Comparison of ENCODE assay signal across 17 cellular contexts in genomic region chr5:138963763-138964371, GRCh38.
DNase-seq lines count a peak whose midpoint lies in the region; ATAC-seq and TF ChIP-seq lines count a peak whose summit lies in the region.
"Had no signal": no experiment of that assay in that cellular context is flagged by ENCODE, and none has a peak within 500 bp of the region (broad histone marks: within the 10 kb centered on the region; RNA-seq: fewer than 3 reads in every experiment).

No MANE protein-coding gene starts in this region.

- no peak for TF ChIP-seq POLR2A in uterus (IDR thresholded peaks at IDR 0.05)
- no peak for TF ChIP-seq POLR2A in stomach (IDR thresholded peaks at IDR 0.05)

- TF ChIP-seq EP300 in stomach (IDR thresholded peaks at IDR 0.05), result no peak

- H3K27me3 ChIP-seq in trophoblast cell (ENCODE audit: insufficient read depth, low read length) (no peaks in the 10 kb centered on the region), uterus (no peaks in the 10 kb centered on the region), stomach (no peaks in the 10 kb centered on the region)

- intact Hi-C loops in uterus (cut with DNase I; ENCODE audit: low total_unique reads), result no loop called here
- intact Hi-C loops in activated CD4-positive, alpha-beta T cell treated with anti-CD3 and anti-CD28 coated beads for 36 hours (cut with DNase I, micrococcal nuclease), result no loop called here
- intact Hi-C loops in stomach (cut with DNase I; ENCODE audit: low total_unique reads), result no loop called here

- no peak overlapping the region for H3K23ac ChIP-seq in trophoblast cell (ENCODE audit: low read length)

- H3K4me1 ChIP-seq in trophoblast cell (ENCODE audit: control insufficient read depth in 1 of 2, insufficient read depth in 2 of 2, low read length in 2 of 2) (peaks cover 12 to 19% of the 10 kb centered on the region in 2 experiments), uterus (no peaks in the 10 kb centered on the region), stomach (peaks cover 0 to 34% (median 8%) of the 10 kb centered on the region in 4 donors)

- peak overlapping the region; percentile 73 for H4K8ac ChIP-seq in trophoblast cell (ENCODE audit: low read depth, low read length)

- H4K12ac ChIP-seq in trophoblast cell (ENCODE audit: low read depth, low read length), result peak overlapping the region; percentile 17

- H3K9me3 Mint-ChIP-seq in WTC11, result no peaks in the 10 kb centered on the region
- H3K9me3 Mint-ChIP-seq in activated CD4-positive, alpha-beta T cell treated with anti-CD3 and anti-CD28 coated beads for 36 hours (ENCODE audit: low read depth), result no peaks in the 10 kb centered on the region
- H3K9me3 Mint-ChIP-seq: central memory CD8-positive, alpha-beta T cell; stimulated activated memory B cell treated with anti-CD40 and anti-IgM and Interleukin-4, amounts not matched to agents 10 μg/mL and 1 μg/mL and 100 μg/mL, for 72 hours had no signal

- H3K79me1 ChIP-seq in trophoblast cell (ENCODE audit: low read length), result peaks cover 13% of the 10 kb centered on the region

- no peaks in the 10 kb centered on the region for H3K36me3 Mint-ChIP-seq in WTC11
- no peaks in the 10 kb centered on the region for H3K36me3 Mint-ChIP-seq in activated CD4-positive, alpha-beta T cell treated with anti-CD3 and anti-CD28 coated beads for 36 hours (ENCODE audit: low read depth)
- H3K36me3 Mint-ChIP-seq: activated naive CD8-positive, alpha-beta T cell had no signal

- POLR2A ChIA-PET in WTC11 (lab: Charles Lee), result interaction anchor here (1.0 kb wide), 1 partner anchor 378 kb away, joined by 3 read pairs; no protein-coding TSS in a partner anchor
- POLR2A ChIA-PET in activated CD4-positive, alpha-beta T cell treated with anti-CD3 and anti-CD28 coated beads for 36 hours (lab: Charles Lee), result no interaction called here

- no peak overlapping the region for H3K4ac ChIP-seq in trophoblast cell (ENCODE audit: low read depth, low read length)

- no peak overlapping the region; the same call in 1 of the 2 replicates for H3K27ac Mint-ChIP-seq in WTC11
- no peak overlapping the region for H3K27ac Mint-ChIP-seq in activated CD4-positive, alpha-beta T cell treated with anti-CD3 and anti-CD28 coated beads for 36 hours
- H3K27ac Mint-ChIP-seq: activated naive CD8-positive, alpha-beta T cell; stimulated activated memory B cell treated with anti-CD40 and anti-IgM and Interleukin-4, amounts not matched to agents 10 μg/mL and 1 μg/mL and 100 μg/mL, for 72 hours had no signal

- H3K27ac ChIP-seq in trophoblast cell (ENCODE audit: low read depth, low read length) (peak overlapping the region; percentile 68), uterus (no peak overlapping the region), stomach (no peak overlapping the region)

- H3K4me1 Mint-ChIP-seq in WTC11, result peaks cover 39% of the 10 kb centered on the region
- no peaks in the 10 kb centered on the region for H3K4me1 Mint-ChIP-seq in activated CD4-positive, alpha-beta T cell treated with anti-CD3 and anti-CD28 coated beads for 36 hours
- H3K4me1 Mint-ChIP-seq: central memory CD8-positive, alpha-beta T cell had no signal

- H3K14ac ChIP-seq in trophoblast cell (ENCODE audit: low read length), result no peak overlapping the region

- H2BK12ac ChIP-seq in trophoblast cell (ENCODE audit: low read length), result peak overlapping the region; percentile 73

- TF ChIP-seq CTCF in WTC11 (IDR thresholded peaks at IDR 0.05) (no peak), uterus (IDR thresholded peaks at IDR 0.05) (no peak), stomach (IDR thresholded peaks at IDR 0.05) (no peak)

- no peak overlapping the region for H3K4me3 Mint-ChIP-seq in WTC11
- H3K4me3 Mint-ChIP-seq in activated CD4-positive, alpha-beta T cell treated with anti-CD3 and anti-CD28 coated beads for 36 hours, result no peak overlapping the region
- H3K4me3 Mint-ChIP-seq: activated naive CD8-positive, alpha-beta T cell; central memory CD8-positive, alpha-beta T cell; stimulated activated memory B cell treated with anti-CD40 and anti-IgM and Interleukin-4, amounts not matched to agents 10 μg/mL and 1 μg/mL and 100 μg/mL, for 72 hours had no signal

- no peaks in the 10 kb centered on the region for H3K27me3 Mint-ChIP-seq in WTC11 (ENCODE audit: low read depth)
- H3K27me3 Mint-ChIP-seq in activated CD4-positive, alpha-beta T cell treated with anti-CD3 and anti-CD28 coated beads for 36 hours, result no peaks in the 10 kb centered on the region
- H3K27me3 Mint-ChIP-seq: activated naive CD8-positive, alpha-beta T cell; central memory CD8-positive, alpha-beta T cell; stimulated activated memory B cell treated with anti-CD40 and anti-IgM and Interleukin-4, amounts not matched to agents 10 μg/mL and 1 μg/mL and 100 μg/mL, for 72 hours had no signal

- H3K4me2 ChIP-seq in trophoblast cell (ENCODE audit: low read length), result peak overlapping the region; percentile 8

- H3K18ac ChIP-seq in trophoblast cell (ENCODE audit: low read length), result peak overlapping the region; percentile 38

- H3K4me3 ChIP-seq in trophoblast cell (ENCODE audit: low read depth, low read length) (no peak overlapping the region), uterus (no peak overlapping the region), stomach (no peak overlapping the region)

- CTCF ChIA-PET in WTC11 (lab: Charles Lee), result interaction anchor here (0.5 to 2.8 kb wide), 6 partner anchors 9 to 384 kb away, joined by 3 to 13 read pairs (median 4); no protein-coding TSS in a partner anchor
- CTCF ChIA-PET in activated CD4-positive, alpha-beta T cell treated with anti-CD3 and anti-CD28 coated beads for 36 hours (lab: Charles Lee), result interaction anchor here (0.6 kb wide), 2 partner anchors 36 to 94 kb away, joined by 3 read pairs; no protein-coding TSS in a partner anchor

- H3K9me3 ChIP-seq in trophoblast cell (ENCODE audit: insufficient read depth, low read depth, low read length) (no peaks in the 10 kb centered on the region), uterus (no peaks in the 10 kb centered on the region), stomach (no peaks in the 10 kb centered on the region)

- no peak overlapping the region for H2AK5ac ChIP-seq in trophoblast cell (ENCODE audit: low read length)

- H2BK120ac ChIP-seq in trophoblast cell (ENCODE audit: insufficient read depth, low read length, poor library complexity), result peak overlapping the region; percentile 60

- peak overlapping the region; percentile 52 for H2BK5ac ChIP-seq in trophoblast cell (ENCODE audit: low read depth, low read length, poor library complexity)

- DNase-seq in ELR (ENCODE audit: low read depth) (peak; percentile 45), WTC11 (ENCODE audit: low spot score) (no peak), islet precursor cell (peak; percentile 92), trophoblast cell (peak; percentile 71 to 81), uterus (no peak), T-helper 2 cell (no peak), stomach (no peak)
- DNase-seq in activated CD4-positive, alpha-beta T cell treated with anti-CD3 and anti-CD28 coated beads for 36 hours, result no peak
- DNase-seq: activated T-cell treated with anti-CD3 and anti-CD28 coated beads for 4 hours, Calu3, KG1, midbrain, NCI-H1436, Right ventricle myocardium superior had no signal

- no peaks in the 10 kb centered on the region for H3K79me2 ChIP-seq in trophoblast cell (ENCODE audit: control insufficient read depth, insufficient read depth, low read length, poor library complexity)

- H3K9ac ChIP-seq in trophoblast cell (ENCODE audit: low read length), result no peak overlapping the region

- peak; percentile 14; the same call in 1 of the 2 replicates for ATAC-seq in WTC11
- ATAC-seq in activated CD4-positive, alpha-beta T cell treated with anti-CD3 and anti-CD28 coated beads for 36 hours, result no peak
- ATAC-seq: stimulated activated memory B cell treated with anti-CD40 and anti-IgM and Interleukin-4, amounts not matched to agents 10 μg/mL and 1 μg/mL and 100 μg/mL, for 72 hours had no signal

- peak overlapping the region; percentile 48 for H4K91ac ChIP-seq in trophoblast cell (ENCODE audit: low read depth, low read length)

- WGBS in trophoblast cell (ENCODE audit: extremely low coverage, insufficient coverage, insufficient read length), result no CpG with 5 or more reads among the region's 13 CpGs
- WGBS in stomach, 5 donors, result 78 to 88% (median 85%) methylated on average over 13 of the region's 13 CpGs

- peak overlapping the region; percentile 47 for H2AFZ ChIP-seq in trophoblast cell (ENCODE audit: insufficient read depth, low read length, poor library complexity)

- no peaks in the 10 kb centered on the region for H3K36me3 ChIP-seq in trophoblast cell (ENCODE audit: control insufficient read depth in 1 of 2, insufficient read depth in 2 of 2, low read length in 2 of 2)
- H3K36me3 ChIP-seq in uterus, result no peaks in the 10 kb centered on the region
- no peaks in the 10 kb centered on the region for H3K36me3 ChIP-seq in stomach

TF ChIP-seq in WTC11, 78 proteins besides CTCF, POLR2A, EP300 and RAD21 (continues in another document):
- TF ChIP-seq ZNF232 (CRISPR knock-in tag; IDR thresholded peaks at IDR 0.05) (no peak), ETV6 (CRISPR knock-in tag; IDR thresholded peaks at IDR 0.05) (no peak), GABPB1 (CRISPR knock-in tag; IDR thresholded peaks at IDR 0.05) (no peak), GTF2I (CRISPR knock-in tag; conservative IDR thresholded peaks at IDR 0.05) (no peak), USF1 (CRISPR knock-in tag; IDR thresholded peaks at IDR 0.05) (no peak), FOXP1 (CRISPR knock-in tag; IDR thresholded peaks at IDR 0.05; ENCODE audit: borderline replicate concordance) (no peak)

Comparison
In these comparisons a context has a peak if more than half of its experiments do, and no peak if none do; other contexts are left out.
1. DNase-seq: peak in ELR (single experiment), islet precursor cell (single experiment) and trophoblast cell (2 of 2); none in WTC11 (single experiment), uterus (0 of 2), T-helper 2 cell (0 of 5), activated CD4-positive, alpha-beta T cell treated with anti-CD3 and anti-CD28 coated beads for 36 hours (single experiment) and stomach (single experiment).